20 cellular contexts compared by ENCODE assay signal in genomic region chr11:96196074-96196787, GRCh38.
DNase-seq lines count a peak whose midpoint lies in the region; ATAC-seq, FAIRE-seq and TF ChIP-seq lines count a peak whose summit lies in the region.
"Had no signal": no experiment of that assay in that cellular context is flagged by ENCODE, and none has a peak within 500 bp of the region (broad histone marks: within the 10 kb centered on the region; RNA-seq: fewer than 3 reads in every experiment).

No MANE protein-coding gene starts in this region.

- H3K27ac Mint-ChIP-seq in activated CD4-positive, alpha-beta T cell treated with anti-CD3 and anti-CD28 coated beads, Interleukin-2, amount 10 ng/mL, durations not matched to agents 7 days and 5 days = peak overlapping the region; percentile 16
- peak overlapping the region; percentile 21 for H3K27ac Mint-ChIP-seq in astrocyte (ENCODE audit: unreplicated experiment)
- H3K27ac Mint-ChIP-seq: activated naive CD4-positive, alpha-beta T cell treated with anti-CD3 and anti-CD28 coated beads, Interleukin-2, amount 10 ng/mL, durations not matched to agents 7 days and 5 days had no signal

- H3K4me1 Mint-ChIP-seq in activated CD4-positive, alpha-beta T cell treated with anti-CD3 and anti-CD28 coated beads, Interleukin-2, amount 10 ng/mL, durations not matched to agents 7 days and 5 days = peaks cover 78% of the 10 kb centered on the region
- H3K4me1 Mint-ChIP-seq in astrocyte (ENCODE audit: low read depth, unreplicated experiment) = peaks cover 65% of the 10 kb centered on the region

- peaks cover 60% of the 10 kb centered on the region for H3K36me3 Mint-ChIP-seq in activated CD4-positive, alpha-beta T cell treated with anti-CD3 and anti-CD28 coated beads, Interleukin-2, amount 10 ng/mL, durations not matched to agents 7 days and 5 days (ENCODE audit: low read depth)
- H3K36me3 Mint-ChIP-seq in astrocyte (ENCODE audit: low read depth, unreplicated experiment) = peaks cover 9% of the 10 kb centered on the region

- H3K27ac ChIP-seq in astrocyte (ENCODE audit: low read depth, low read length) (peak overlapping the region; percentile 18), layer of hippocampus (ENCODE audit: low read depth, low read length) (peak overlapping the region; percentile 14), substantia nigra (ENCODE audit: low read depth, low read length, poor library complexity, severe bottlenecking) (peak overlapping the region; percentile 68)
- H3K27ac ChIP-seq: gastrocnemius medialis had no signal

- no peaks in the 10 kb centered on the region for H3K36me3 ChIP-seq in astrocyte (ENCODE audit: insufficient read depth, low read length)
- H3K36me3 ChIP-seq: gastrocnemius medialis, spleen had no signal

- peaks cover 28% of the 10 kb centered on the region for H3K4me1 ChIP-seq in astrocyte (ENCODE audit: insufficient read depth, low read length)

- H3K9me3 Mint-ChIP-seq in activated CD4-positive, alpha-beta T cell treated with anti-CD3 and anti-CD28 coated beads, Interleukin-2, amount 10 ng/mL, durations not matched to agents 7 days and 5 days = peaks cover 21% of the 10 kb centered on the region
- H3K9me3 Mint-ChIP-seq in astrocyte (ENCODE audit: unreplicated experiment) = no peaks in the 10 kb centered on the region

- H3K27me3 Mint-ChIP-seq in activated CD4-positive, alpha-beta T cell treated with anti-CD3 and anti-CD28 coated beads, Interleukin-2, amount 10 ng/mL, durations not matched to agents 7 days and 5 days = no peaks in the 10 kb centered on the region
- H3K27me3 Mint-ChIP-seq in astrocyte (ENCODE audit: low read depth, unreplicated experiment) = no peaks in the 10 kb centered on the region
- H3K27me3 Mint-ChIP-seq: activated naive CD4-positive, alpha-beta T cell treated with anti-CD3 and anti-CD28 coated beads, Interleukin-2, amount 10 ng/mL, durations not matched to agents 7 days and 5 days had no signal

- H3K4me2 ChIP-seq in astrocyte (ENCODE audit: low read length) = peak overlapping the region; percentile 38

- H3K27me3 ChIP-seq in astrocyte (ENCODE audit: insufficient read depth, low read length) = no peaks in the 10 kb centered on the region
- H3K27me3 ChIP-seq in layer of hippocampus (ENCODE audit: control insufficient read depth, insufficient read depth, low read length) = no peaks in the 10 kb centered on the region
- H3K27me3 ChIP-seq: gastrocnemius medialis, spleen had no signal

- FAIRE-seq in astrocyte (lab: Jason Lieb, UNC) = no peak

- H3K79me2 ChIP-seq in astrocyte (ENCODE audit: insufficient read depth, low read length) = peaks cover 64% of the 10 kb centered on the region

- CTCF ChIA-PET in activated CD4-positive, alpha-beta T cell treated with anti-CD3 and anti-CD28 coated beads, Interleukin-2, amount 10 ng/mL, durations not matched to agents 7 days and 5 days (lab: Charles Lee) = no interaction called here

- POLR2A ChIA-PET in activated CD4-positive, alpha-beta T cell treated with anti-CD3 and anti-CD28 coated beads, Interleukin-2, amount 10 ng/mL, durations not matched to agents 7 days and 5 days (lab: Charles Lee) = no interaction called here

- no peak overlapping the region for H2AFZ ChIP-seq in astrocyte (ENCODE audit: low read depth, low read length)

- H3K4me3 ChIP-seq in astrocyte (ENCODE audit: insufficient read depth, low read depth, low read length) = no peak overlapping the region
- H3K4me3 ChIP-seq: gastrocnemius medialis, mucosa of descending colon, spleen had no signal

- no peaks in the 10 kb centered on the region for H4K20me1 ChIP-seq in astrocyte (ENCODE audit: insufficient read depth, low read length)

- no peak for DNase-seq in activated CD4-positive, alpha-beta T cell treated with anti-CD3 and anti-CD28 coated beads, Interleukin-2, amount 10 ng/mL, durations not matched to agents 7 days and 5 days
- DNase-seq in activated CD4-positive, alpha-beta T cell treated with anti-CD3 and anti-CD28 coated beads for 48 hours = no peak
- DNase-seq in astrocyte (ENCODE audit: low read depth) (no peak), substantia nigra (lab: John Stamatoyannopoulos, UW) (no peak), anterior cingulate cortex (lab: John Stamatoyannopoulos, UW) (no peak)
- DNase-seq: activated naive CD4-positive, alpha-beta T cell treated with anti-CD3 and anti-CD28 coated beads, Interleukin-2, amount 10 ng/mL, durations not matched to agents 7 days and 5 days; cerebellar nuclear complex; DND-41; gastrocnemius medialis; islet precursor cell; Karpas-422; mucosa of descending colon; NCI-H1436; NCI-H446; OCI-M1; spleen had no signal

- peak overlapping the region; percentile 13 for H3K9ac ChIP-seq in astrocyte (ENCODE audit: low read length)

- TF ChIP-seq POLR2A in GM18505 (IDR thresholded peaks at IDR 0.05; ENCODE audit: borderline replicate concordance, extremely low read depth, insufficient read depth, insufficient read length) = no peak

- no peak for ATAC-seq in HG03565 (IDR thresholded peaks at IDR 0.05; ENCODE audit: unreplicated experiment)
- no peak for ATAC-seq in GM18505 (IDR thresholded peaks at IDR 0.05; ENCODE audit: unreplicated experiment)
- ATAC-seq: gastrocnemius medialis, mucosa of descending colon had no signal

- no peak for TF ChIP-seq CTCF in astrocyte (IDR thresholded peaks at IDR 0.05; ENCODE audit: insufficient read depth, low read depth, low read length)

- H3K4me3 Mint-ChIP-seq in activated CD4-positive, alpha-beta T cell treated with anti-CD3 and anti-CD28 coated beads, Interleukin-2, amount 10 ng/mL, durations not matched to agents 7 days and 5 days = no peak overlapping the region
- H3K4me3 Mint-ChIP-seq in astrocyte (ENCODE audit: unreplicated experiment) = no peak overlapping the region
- H3K4me3 Mint-ChIP-seq: activated naive CD4-positive, alpha-beta T cell treated with anti-CD3 and anti-CD28 coated beads, Interleukin-2, amount 10 ng/mL, durations not matched to agents 7 days and 5 days; CD14-positive monocyte had no signal

- no peaks in the 10 kb centered on the region for H3K9me3 ChIP-seq in astrocyte (ENCODE audit: insufficient read depth, low read depth, low read length)
- H3K9me3 ChIP-seq: gastrocnemius medialis, mucosa of descending colon, spleen had no signal

Comparison
In these comparisons a context has a peak if more than half of its experiments do, and no peak if none do; other contexts are left out.
1. H3K27ac ChIP-seq: peak in every context shown above with its lines; median percentile 68 in substantia nigra; 18 in astrocyte; 14 in layer of hippocampus.